In genomic region chr22:49247194-49247924, GRCh38 we compare ENCODE assay signal across 24 cellular contexts.
"Had no signal": no experiment of that assay in that cellular context is flagged by ENCODE, and none has a peak within 500 bp of the region (broad histone marks: within the 10 kb centered on the region; RNA-seq: fewer than 3 reads in every experiment).

No MANE protein-coding gene starts in this region.

- H2AFZ ChIP-seq: neural progenitor cell had no signal

- ATAC-seq: left lung; mucosa of descending colon; naive thymus-derived CD4-positive, alpha-beta T cell; right cardiac atrium; SK-N-SH treated with all-trans-retinoic acid at 6 μM for 48 hours; stimulated activated naive CD8-positive, alpha-beta T cell treated with anti-CD3 and anti-CD28 coated beads, Interleukin-15, Interleukin-2, amounts not matched to agents 100 U/mL and 50 U/mL, for 24 hours; T-cell had no signal

- H3K27me3 Mint-ChIP-seq: activated B cell treated with CpG ODN at 0.5 μM for 24 hours had no signal

- H3K9ac ChIP-seq: neural progenitor cell had no signal

- H3K27ac ChIP-seq: colonic mucosa, left lung, neural progenitor cell, prostate gland, skin epidermis had no signal

- H3K9me3 ChIP-seq: colonic mucosa, left lung, mucosa of descending colon, prostate gland had no signal

- H3K4me1 ChIP-seq: colonic mucosa, left lung, neural progenitor cell, prostate gland had no signal

- H3K4me1 Mint-ChIP-seq: activated B cell treated with CpG ODN at 0.5 μM for 24 hours; activated naive CD8-positive, alpha-beta T cell treated with anti-CD3 and anti-CD28 coated beads for 36 hours; neural progenitor cell; T-cell had no signal

- H3K4me3 Mint-ChIP-seq: activated B cell treated with CpG ODN at 0.5 μM for 24 hours; activated naive CD8-positive, alpha-beta T cell treated with anti-CD3 and anti-CD28 coated beads for 36 hours; naive thymus-derived CD4-positive, alpha-beta T cell; neural progenitor cell; T-cell had no signal

- H3K36me3 ChIP-seq: colonic mucosa, left lung, neural progenitor cell, prostate gland had no signal

- DNase-seq: activated B cell treated with CpG ODN at 0.5 μM for 24 hours; activated CD4-positive, alpha-beta T cell treated with anti-CD3 and anti-CD28 coated beads for 48 hours; activated CD8-positive, alpha-beta memory T cell treated with anti-CD3 and anti-CD28 coated beads for 24 hours; activated gamma-delta T cell treated with Interleukin-2 at 50 U/mL for 16 hours; activated naive CD8-positive, alpha-beta T cell treated with anti-CD3 and anti-CD28 coated beads for 36 hours; amygdala; caudate nucleus; colonic mucosa; erythroblast; foreskin melanocyte; glutamatergic neuron; hippocampal formation; left lung; mucosa of descending colon; naive thymus-derived CD4-positive, alpha-beta T cell; right cardiac atrium; stimulated activated naive CD8-positive, alpha-beta T cell treated with anti-CD3 and anti-CD28 coated beads, Interleukin-15, Interleukin-2, amounts not matched to agents 100 U/mL and 50 U/mL, for 24 hours; substantia nigra; T-cell; trophoblast cell had no signal

- H3K36me3 Mint-ChIP-seq: activated naive CD8-positive, alpha-beta T cell treated with anti-CD3 and anti-CD28 coated beads for 36 hours; naive thymus-derived CD4-positive, alpha-beta T cell; neural progenitor cell; T-cell had no signal

- H3K4me2 ChIP-seq: neural progenitor cell had no signal

- H3K27ac Mint-ChIP-seq: activated B cell treated with CpG ODN at 0.5 μM for 24 hours; activated naive CD8-positive, alpha-beta T cell treated with anti-CD3 and anti-CD28 coated beads for 36 hours; naive thymus-derived CD4-positive, alpha-beta T cell; neural progenitor cell; T-cell had no signal

- H3K4me3 ChIP-seq: colonic mucosa, left lung, mucosa of descending colon, neural progenitor cell, prostate gland, skin epidermis had no signal

- H3K9me3 Mint-ChIP-seq: activated B cell treated with CpG ODN at 0.5 μM for 24 hours; activated naive CD8-positive, alpha-beta T cell treated with anti-CD3 and anti-CD28 coated beads for 36 hours; T-cell had no signal

- H3K27me3 ChIP-seq: colonic mucosa, neural progenitor cell had no signal
